12 cellular contexts compared by ENCODE assay signal in genomic region chr5:2149196-2149541, GRCh38.
A peak's percentile ranks its signal among the peaks of the same experiment; 100 is the strongest.
DNase-seq lines count a peak whose midpoint lies in the region; ATAC-seq and TF ChIP-seq lines count a peak whose summit lies in the region.
"Had no signal": no experiment of that assay in that cellular context is flagged by ENCODE, and none has a peak within 500 bp of the region (broad histone marks: within the 10 kb centered on the region; RNA-seq: fewer than 3 reads in every experiment).

No MANE protein-coding gene starts in this region.

- peaks cover 8% of the 10 kb centered on the region for H3K27me3 Mint-ChIP-seq in activated T-cell treated with anti-CD3 and anti-CD28 coated beads, Interleukin-2, amount 50 U/mL, for 4 hours (ENCODE audit: low read depth)
- H3K27me3 Mint-ChIP-seq in activated T-cell treated with anti-CD3 and anti-CD28 coated beads, Interleukin-2, amount 50 U/mL, for 24 hours = peaks cover 27% of the 10 kb centered on the region
- H3K27me3 Mint-ChIP-seq in CD14-positive monocyte (ENCODE audit: low read depth in 3 of 3) = peaks cover 0 to 6% (median 1%) of the 10 kb centered on the region in 3 donors
- H3K27me3 Mint-ChIP-seq: B cell had no signal

- no peak for DNase-seq in activated T-cell treated with anti-CD3 and anti-CD28 coated beads, Interleukin-2, amount 50 U/mL, for 4 hours
- no peak for DNase-seq in activated T-cell treated with anti-CD3 and anti-CD28 coated beads, Interleukin-2, amount 50 U/mL, for 24 hours
- DNase-seq in NCI-H2029 (lab: John Stamatoyannopoulos, UW) (peak; percentile 23), T47D (ENCODE audit: low read depth in 1 of 2, low spot score in 1 of 2) (peak; percentile 26 to 39), tibial artery (no peak), Peyer's patch (no peak), CD14-positive monocyte (ENCODE audit: low spot score) (no peak)
- DNase-seq in stimulated activated naive CD8-positive, alpha-beta T cell treated with anti-CD3 and anti-CD28 coated beads, Interleukin-15, Interleukin-2, amounts not matched to agents 100 U/mL and 50 U/mL, for 24 hours = no peak

- H3K4me1 Mint-ChIP-seq in activated T-cell treated with anti-CD3 and anti-CD28 coated beads, Interleukin-2, amount 50 U/mL, for 4 hours (ENCODE audit: low read depth) = no peaks in the 10 kb centered on the region
- H3K4me1 Mint-ChIP-seq in activated T-cell treated with anti-CD3 and anti-CD28 coated beads, Interleukin-2, amount 50 U/mL, for 24 hours (ENCODE audit: low read depth) = no peaks in the 10 kb centered on the region
- no peaks in the 10 kb centered on the region for H3K4me1 Mint-ChIP-seq in CD14-positive monocyte
- H3K4me1 Mint-ChIP-seq: B cell had no signal

- H3K27ac Mint-ChIP-seq in activated T-cell treated with anti-CD3 and anti-CD28 coated beads, Interleukin-2, amount 50 U/mL, for 24 hours = no peak overlapping the region
- no peak overlapping the region for H3K27ac Mint-ChIP-seq in CD14-positive monocyte
- H3K27ac Mint-ChIP-seq: B cell had no signal

- H3K27ac ChIP-seq in tibial artery (no peak overlapping the region), Peyer's patch (no peak overlapping the region)
- H3K27ac ChIP-seq: KMS-11, VCaP had no signal

- H3K9me3 ChIP-seq in tibial artery (no peaks in the 10 kb centered on the region), Peyer's patch (peaks cover 0 to 3% (median 0%) of the 10 kb centered on the region in 4 donors)

- TF ChIP-seq CTCF in tibial artery (IDR thresholded peaks at IDR 0.05) = no peak
- TF ChIP-seq CTCF in Peyer's patch (IDR thresholded peaks at IDR 0.05) = no peak
- no peak for TF ChIP-seq CTCF in CD14-positive monocyte (IDR thresholded peaks at IDR 0.05)

- intact Hi-C loops in tibial artery (cut with DNase I; ENCODE audit: low total_unique reads) (no loop called here), CD14-positive monocyte (cut with micrococcal nuclease) (no loop called here)

- peak; percentile 52 to 53 for ATAC-seq in activated T-cell treated with anti-CD3 and anti-CD28 coated beads, Interleukin-2, amount 50 U/mL, for 4 hours
- ATAC-seq in stimulated activated naive CD8-positive, alpha-beta T cell treated with anti-CD3 and anti-CD28 coated beads, Interleukin-15, Interleukin-2, amounts not matched to agents 100 U/mL and 50 U/mL, for 24 hours = peak; percentile 17

- H3K36me3 Mint-ChIP-seq in activated T-cell treated with anti-CD3 and anti-CD28 coated beads, Interleukin-2, amount 50 U/mL, for 4 hours (ENCODE audit: insufficient read depth) = no peaks in the 10 kb centered on the region
- no peaks in the 10 kb centered on the region for H3K36me3 Mint-ChIP-seq in activated T-cell treated with anti-CD3 and anti-CD28 coated beads, Interleukin-2, amount 50 U/mL, for 24 hours (ENCODE audit: low read depth)
- H3K36me3 Mint-ChIP-seq in CD14-positive monocyte = no peaks in the 10 kb centered on the region
- H3K36me3 Mint-ChIP-seq: brain had no signal

- H3K27me3 ChIP-seq in tibial artery (peaks cover 0 to 4% of the 10 kb centered on the region in 2 donors), Peyer's patch (no peaks in the 10 kb centered on the region)

- no peak for TF ChIP-seq POLR2A in Peyer's patch (IDR thresholded peaks at IDR 0.05)

- H3K9me3 Mint-ChIP-seq in activated T-cell treated with anti-CD3 and anti-CD28 coated beads, Interleukin-2, amount 50 U/mL, for 4 hours = no peaks in the 10 kb centered on the region
- no peaks in the 10 kb centered on the region for H3K9me3 Mint-ChIP-seq in activated T-cell treated with anti-CD3 and anti-CD28 coated beads, Interleukin-2, amount 50 U/mL, for 24 hours
- H3K9me3 Mint-ChIP-seq in CD14-positive monocyte = peaks cover 0 to 4% (median 3%) of the 10 kb centered on the region in 7 donors

- in situ Hi-C loops in T47D (cut with HindIII; ENCODE audit: low pct_unique_long_range_greater_than_20kb, low sequenced_read_pairs) = no loop called here

- H3K4me1 ChIP-seq in tibial artery (no peaks in the 10 kb centered on the region), Peyer's patch (no peaks in the 10 kb centered on the region)

- H3K4me3 Mint-ChIP-seq in activated T-cell treated with anti-CD3 and anti-CD28 coated beads, Interleukin-2, amount 50 U/mL, for 4 hours = no peak overlapping the region
- H3K4me3 Mint-ChIP-seq in activated T-cell treated with anti-CD3 and anti-CD28 coated beads, Interleukin-2, amount 50 U/mL, for 24 hours = no peak overlapping the region
- H3K4me3 Mint-ChIP-seq in CD14-positive monocyte = no peak overlapping the region
- H3K4me3 Mint-ChIP-seq: B cell had no signal

- no peaks in the 10 kb centered on the region for H3K36me3 ChIP-seq in tibial artery
- H3K36me3 ChIP-seq in Peyer's patch = no peaks in the 10 kb centered on the region

- H3K4me3 ChIP-seq in tibial artery = no peak overlapping the region
- no peak overlapping the region for H3K4me3 ChIP-seq in Peyer's patch

Comparison
In these comparisons a context has a peak if more than half of its experiments do, and no peak if none do; other contexts are left out.
1. DNase-seq: peak in NCI-H2029 (single experiment) and T47D (2 of 2); none in activated T-cell treated with anti-CD3 and anti-CD28 coated beads, Interleukin-2, amount 50 U/mL, for 4 hours (single experiment), activated T-cell treated with anti-CD3 and anti-CD28 coated beads, Interleukin-2, amount 50 U/mL, for 24 hours (single experiment), stimulated activated naive CD8-positive, alpha-beta T cell treated with anti-CD3 and anti-CD28 coated beads, Interleukin-15, Interleukin-2, amounts not matched to agents 100 U/mL and 50 U/mL, for 24 hours (single experiment), tibial artery (0 of 2), Peyer's patch (0 of 3) and CD14-positive monocyte (single experiment).